Comparison of ENCODE assay signal across 24 cellular contexts in genomic region chr2:22946553-22946952, GRCh38.
"Had no signal": no experiment of that assay in that cellular context is flagged by ENCODE, and none has a peak within 500 bp of the region (broad histone marks: within the 10 kb centered on the region; RNA-seq: fewer than 3 reads in every experiment).

No MANE protein-coding gene starts in this region.

- DNase-seq: cortex of kidney; effector memory CD8-positive, alpha-beta T cell; erythroblast; hypothalamus; kidney; mucosa of descending colon; naive B cell; psoas muscle; right cardiac atrium; sigmoid colon; spleen; stimulated activated CD4-positive, alpha-beta T cell treated with anti-CD3 and anti-CD28 coated beads, Interleukin-4, amount 100 ng/mL, for 4 hours; transverse colon; upper lobe of right lung; uterus had no signal

- H3K27ac Mint-ChIP-seq: effector memory CD8-positive, alpha-beta T cell; memory B cell; mesothelial cell of epicardium; naive B cell; natural killer cell treated with Interleukin-12 subunit alpha and Interleukin-12 subunit beta and Interleukin-15 and Interleukin-18, amount 100 ng/mL, for 72 hours; neural progenitor cell; stimulated activated memory B cell treated with anti-CD40 and anti-IgM and Interleukin-4, amounts not matched to agents 10 μg/mL and 1 μg/mL and 100 μg/mL, for 72 hours; stimulated activated naive CD8-positive, alpha-beta T cell treated with anti-CD3 and anti-CD28 coated beads, Interleukin-15, Interleukin-2, amounts not matched to agents 100 ng/mL and 50 ng/mL, for 24 hours had no signal

- H3K27me3 Mint-ChIP-seq: effector memory CD8-positive, alpha-beta T cell; naive B cell; natural killer cell treated with Interleukin-12 subunit alpha and Interleukin-12 subunit beta and Interleukin-15 and Interleukin-18, amount 100 ng/mL, for 72 hours; stimulated activated memory B cell treated with anti-CD40 and anti-IgM and Interleukin-4, amounts not matched to agents 10 μg/mL and 1 μg/mL and 100 μg/mL, for 72 hours; stimulated activated naive CD8-positive, alpha-beta T cell treated with anti-CD3 and anti-CD28 coated beads, Interleukin-15, Interleukin-2, amounts not matched to agents 100 ng/mL and 50 ng/mL, for 24 hours had no signal

- H3K27ac ChIP-seq: neural progenitor cell, psoas muscle, sigmoid colon, spleen, thoracic aorta, transverse colon, upper lobe of right lung, uterus had no signal

- H3K4me3 Mint-ChIP-seq: effector memory CD8-positive, alpha-beta T cell; memory B cell; mesothelial cell of epicardium; naive B cell; natural killer cell treated with Interleukin-12 subunit alpha and Interleukin-12 subunit beta and Interleukin-15 and Interleukin-18, amount 100 ng/mL, for 72 hours; neural progenitor cell; stimulated activated memory B cell treated with anti-CD40 and anti-IgM and Interleukin-4, amounts not matched to agents 10 μg/mL and 1 μg/mL and 100 μg/mL, for 72 hours; stimulated activated naive CD8-positive, alpha-beta T cell treated with anti-CD3 and anti-CD28 coated beads, Interleukin-15, Interleukin-2, amounts not matched to agents 100 ng/mL and 50 ng/mL, for 24 hours had no signal

- H3K9me3 ChIP-seq: mucosa of descending colon, psoas muscle, sigmoid colon, thoracic aorta, transverse colon, upper lobe of right lung, uterus had no signal

- H3K4me1 ChIP-seq: neural progenitor cell, psoas muscle, spleen, transverse colon, upper lobe of right lung, uterus had no signal

- H3K4me1 Mint-ChIP-seq: memory B cell; mesothelial cell of epicardium; naive B cell; stimulated activated memory B cell treated with anti-CD40 and anti-IgM and Interleukin-4, amounts not matched to agents 10 μg/mL and 1 μg/mL and 100 μg/mL, for 72 hours had no signal

- H3K9ac ChIP-seq: neural progenitor cell had no signal

- H3K9me3 Mint-ChIP-seq: memory B cell; mesothelial cell of epicardium; neural progenitor cell; stimulated activated memory B cell treated with anti-CD40 and anti-IgM and Interleukin-4, amounts not matched to agents 10 μg/mL and 1 μg/mL and 100 μg/mL, for 72 hours; stimulated activated naive CD8-positive, alpha-beta T cell treated with anti-CD3 and anti-CD28 coated beads, Interleukin-15, Interleukin-2, amounts not matched to agents 100 ng/mL and 50 ng/mL, for 24 hours had no signal

- ATAC-seq: effector memory CD8-positive, alpha-beta T cell; left lobe of liver; mucosa of descending colon; psoas muscle; right cardiac atrium; stimulated activated memory B cell treated with anti-CD40 and anti-IgM and Interleukin-4, amounts not matched to agents 10 μg/mL and 1 μg/mL and 100 μg/mL, for 72 hours had no signal

- H3K36me3 Mint-ChIP-seq: memory B cell; mesothelial cell of epicardium; naive B cell; natural killer cell treated with Interleukin-12 subunit alpha and Interleukin-12 subunit beta and Interleukin-15 and Interleukin-18, amount 100 ng/mL, for 72 hours; neural progenitor cell; stimulated activated memory B cell treated with anti-CD40 and anti-IgM and Interleukin-4, amounts not matched to agents 10 μg/mL and 1 μg/mL and 100 μg/mL, for 72 hours had no signal

- H3K27me3 ChIP-seq: neural progenitor cell, sigmoid colon, spleen, transverse colon, upper lobe of right lung, uterus had no signal

- H3K36me3 ChIP-seq: neural progenitor cell, sigmoid colon, spleen, thoracic aorta, transverse colon, upper lobe of right lung, uterus had no signal

- H3K4me3 ChIP-seq: lung, mucosa of descending colon, neural progenitor cell, psoas muscle, sigmoid colon, spleen, thoracic aorta, transverse colon, upper lobe of right lung, uterus had no signal
